ENCODE assay signal across 9 cellular contexts in the genomic region with DNA sequence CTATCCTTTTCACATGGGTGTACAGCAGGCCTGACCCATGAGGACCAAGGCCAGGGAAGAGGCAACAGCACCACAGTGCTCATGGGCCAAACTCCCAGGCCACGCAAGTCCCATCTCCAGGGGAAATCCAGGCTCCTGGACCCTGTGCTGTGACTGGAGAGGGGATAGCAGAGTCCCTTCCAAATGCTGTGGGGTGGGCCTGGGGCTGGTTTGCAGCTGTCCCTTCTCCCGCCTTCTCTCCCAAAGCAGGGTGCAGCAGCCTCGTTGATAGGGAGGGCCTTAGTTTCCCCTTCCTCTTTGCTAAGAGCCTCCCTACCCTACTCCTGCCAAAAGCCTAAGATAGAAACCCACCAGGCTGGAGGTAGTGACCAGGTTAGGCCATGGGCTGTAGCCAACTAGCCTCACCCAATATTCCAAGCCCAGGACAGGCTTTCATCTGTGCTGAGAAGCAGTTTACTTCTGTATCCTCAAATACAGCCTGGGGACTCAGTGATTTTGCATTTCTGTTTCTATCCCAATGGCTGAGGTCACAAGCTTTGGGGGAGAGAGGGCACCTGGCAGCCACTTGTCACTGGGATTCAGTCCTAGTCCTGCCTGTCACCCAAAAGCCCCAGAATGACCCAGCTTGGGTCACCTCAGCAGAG. TPM values are rescaled to one million over a fixed set of nuclear protein-coding genes. Genes with fewer than 3 reads are reported as not detected.
A peak's percentile ranks its signal among the peaks of the same experiment; 100 is the strongest.
DNase-seq lines count a peak whose midpoint lies in the region; FAIRE-seq and TF ChIP-seq lines count a peak whose summit lies in the region.
"Had no signal": no experiment of that assay in that cellular context is flagged by ENCODE, and none has a peak within 500 bp of the region (broad histone marks: within the 10 kb centered on the region; RNA-seq: fewer than 3 reads in every experiment).

No MANE protein-coding gene starts in this region.

- no peak for FAIRE-seq in astrocyte (lab: Jason Lieb, UNC)

- H3K4me3 ChIP-seq in astrocyte (ENCODE audit: insufficient read depth, low read depth, low read length) (peak overlapping the region; percentile 60), mesenchymal stem cell (ENCODE audit: insufficient read depth in 1 of 2, low read depth in 1 of 2, low read length in 2 of 2) (peak overlapping the region in 1 of 2 experiments; percentile 91)

- no peak for TF ChIP-seq CTCF in astrocyte (IDR thresholded peaks at IDR 0.05; ENCODE audit: insufficient read depth, low read depth, low read length)
- TF ChIP-seq CTCF in type B pancreatic cell (conservative IDR thresholded peaks at IDR 0.05) = no peak

- no peaks in the 10 kb centered on the region for H3K9me3 ChIP-seq in astrocyte (ENCODE audit: insufficient read depth, low read depth, low read length)
- H3K9me3 ChIP-seq in mesenchymal stem cell (ENCODE audit: control insufficient read depth, low read length) = no peaks in the 10 kb centered on the region

- no peak overlapping the region for H4K91ac ChIP-seq in mesenchymal stem cell (ENCODE audit: low read length)

- peaks cover 35% of the 10 kb centered on the region for H3K79me1 ChIP-seq in mesenchymal stem cell (replicated peaks; ENCODE audit: low read length, poor library complexity, severe bottlenecking)

- peaks cover 28% of the 10 kb centered on the region for H3K79me2 ChIP-seq in astrocyte (ENCODE audit: insufficient read depth, low read length)

- no peak overlapping the region for H2BK12ac ChIP-seq in mesenchymal stem cell (ENCODE audit: low read length in 2 of 2)

- no peak overlapping the region for H3K27ac ChIP-seq in astrocyte (ENCODE audit: low read depth, low read length)
- no peak overlapping the region for H3K27ac ChIP-seq in mesenchymal stem cell (ENCODE audit: low read length, poor library complexity, severe bottlenecking)

- peak overlapping the region; percentile 7 for H4K8ac ChIP-seq in mesenchymal stem cell (ENCODE audit: low read length)

- H3K27ac Mint-ChIP-seq in activated naive CD4-positive, alpha-beta T cell treated with anti-CD3 and anti-CD28 coated beads, Interleukin-2, amount 10 ng/mL, durations not matched to agents 7 days and 5 days = peak overlapping the region; percentile 89
- H3K27ac Mint-ChIP-seq in astrocyte (ENCODE audit: unreplicated experiment) = no peak overlapping the region
- no peak overlapping the region for H3K27ac Mint-ChIP-seq in type B pancreatic cell

- H3K9me3 Mint-ChIP-seq in activated naive CD4-positive, alpha-beta T cell treated with anti-CD3 and anti-CD28 coated beads, Interleukin-2, amount 10 ng/mL, durations not matched to agents 7 days and 5 days = no peaks in the 10 kb centered on the region
- H3K9me3 Mint-ChIP-seq in astrocyte (ENCODE audit: unreplicated experiment) (no peaks in the 10 kb centered on the region), type B pancreatic cell (no peaks in the 10 kb centered on the region)

- DNase-seq in activated naive CD4-positive, alpha-beta T cell treated with anti-CD3 and anti-CD28 coated beads, Interleukin-2, amount 10 ng/mL, durations not matched to agents 7 days and 5 days = no peak
- DNase-seq in activated naive CD4-positive, alpha-beta T cell treated with Interleukin-2 at 50 U/mL for 16 hours = no peak
- DNase-seq in astrocyte (ENCODE audit: low read depth) (no peak), mesenchymal stem cell (no peak), type B pancreatic cell (ENCODE audit: extremely low spot score, unreplicated experiment) (no peak), ACHN (no peak), 8988T (no peak), COLO668 (lab: John Stamatoyannopoulos, UW; ENCODE audit: unreplicated experiment) (no peak)
- DNase-seq: DMS79 treated with DMSO at 0.1 percent for 48 hours had no signal

- H3K4me2 ChIP-seq in astrocyte (ENCODE audit: low read length) (peak overlapping the region; percentile 93), mesenchymal stem cell (ENCODE audit: low read length, poor library complexity, severe bottlenecking) (peak overlapping the region; percentile 62)

- peak overlapping the region; percentile 79 for H3K4me3 Mint-ChIP-seq in activated naive CD4-positive, alpha-beta T cell treated with anti-CD3 and anti-CD28 coated beads, Interleukin-2, amount 10 ng/mL, durations not matched to agents 7 days and 5 days
- H3K4me3 Mint-ChIP-seq in astrocyte (ENCODE audit: unreplicated experiment) (peak overlapping the region; percentile 82), type B pancreatic cell (peak overlapping the region; percentile 59)

- no peaks in the 10 kb centered on the region for H3K27me3 ChIP-seq in astrocyte (ENCODE audit: insufficient read depth, low read length)
- no peaks in the 10 kb centered on the region for H3K27me3 ChIP-seq in mesenchymal stem cell (ENCODE audit: control insufficient read depth in 1 of 2, insufficient read depth in 1 of 2, low read length in 2 of 2)

- no peak overlapping the region for H3K4ac ChIP-seq in mesenchymal stem cell (ENCODE audit: low read depth in 1 of 2, low read length in 2 of 2)

- no peak overlapping the region for H2BK5ac ChIP-seq in mesenchymal stem cell (ENCODE audit: low read depth, low read length, poor library complexity, severe bottlenecking)

- peak overlapping the region; percentile 83 for H3K9ac ChIP-seq in astrocyte (ENCODE audit: low read length)
- H3K9ac ChIP-seq in mesenchymal stem cell (ENCODE audit: low read length) = peak overlapping the region; percentile 93

- peaks cover 25% of the 10 kb centered on the region for H3K36me3 Mint-ChIP-seq in activated naive CD4-positive, alpha-beta T cell treated with anti-CD3 and anti-CD28 coated beads, Interleukin-2, amount 10 ng/mL, durations not matched to agents 7 days and 5 days
- H3K36me3 Mint-ChIP-seq in astrocyte (ENCODE audit: low read depth, unreplicated experiment) = peaks cover 15% of the 10 kb centered on the region
- H3K36me3 Mint-ChIP-seq in type B pancreatic cell = peaks cover 6% of the 10 kb centered on the region

- peaks cover 28% of the 10 kb centered on the region for H3K27me3 Mint-ChIP-seq in activated naive CD4-positive, alpha-beta T cell treated with anti-CD3 and anti-CD28 coated beads, Interleukin-2, amount 10 ng/mL, durations not matched to agents 7 days and 5 days
- no peaks in the 10 kb centered on the region for H3K27me3 Mint-ChIP-seq in astrocyte (ENCODE audit: low read depth, unreplicated experiment)
- no peaks in the 10 kb centered on the region for H3K27me3 Mint-ChIP-seq in type B pancreatic cell

- peaks cover 24% of the 10 kb centered on the region for H4K20me1 ChIP-seq in astrocyte (ENCODE audit: insufficient read depth, low read length)

- H2AFZ ChIP-seq in astrocyte (ENCODE audit: low read depth, low read length) = no peak overlapping the region
- no peak overlapping the region for H2AFZ ChIP-seq in mesenchymal stem cell (ENCODE audit: low read depth, low read length)

- peak overlapping the region; percentile 27 for H2AK5ac ChIP-seq in mesenchymal stem cell (ENCODE audit: low read length, severe bottlenecking)

- in situ Hi-C loops in ACHN (cut with HindIII; ENCODE audit: low pct_ligation_motif_present, low pct_unique_long_range_greater_than_20kb, low sequenced_read_pairs) = no loop called here

- WGBS in mesenchymal stem cell = 97% methylated on average over 3 of the region's 3 CpGs

- no peak overlapping the region for H3K14ac ChIP-seq in mesenchymal stem cell (ENCODE audit: low read length in 2 of 2)

- no peak overlapping the region for H2BK15ac ChIP-seq in mesenchymal stem cell (ENCODE audit: low read depth, poor library complexity, severe bottlenecking)

- no peak overlapping the region for H3K18ac ChIP-seq in mesenchymal stem cell (ENCODE audit: low read depth in 1 of 2, low read length in 2 of 2)

- no peak overlapping the region for H2BK120ac ChIP-seq in mesenchymal stem cell (ENCODE audit: low read depth, low read length)

- peaks cover 27% of the 10 kb centered on the region for H3K4me1 ChIP-seq in astrocyte (ENCODE audit: insufficient read depth, low read length)
- peaks cover 39% of the 10 kb centered on the region for H3K4me1 ChIP-seq in mesenchymal stem cell (ENCODE audit: control insufficient read depth, insufficient read depth, low read depth, low read length)

- H3K36me3 ChIP-seq in astrocyte (ENCODE audit: insufficient read depth, low read length) = no peaks in the 10 kb centered on the region
- H3K36me3 ChIP-seq in mesenchymal stem cell (ENCODE audit: control insufficient read depth in 1 of 2, insufficient read depth in 2 of 2, low read depth in 1 of 2, low read length in 2 of 2) = peaks cover 23 to 43% of the 10 kb centered on the region in 2 experiments

- peaks cover 51% of the 10 kb centered on the region for H3K4me1 Mint-ChIP-seq in activated naive CD4-positive, alpha-beta T cell treated with anti-CD3 and anti-CD28 coated beads, Interleukin-2, amount 10 ng/mL, durations not matched to agents 7 days and 5 days
- H3K4me1 Mint-ChIP-seq in astrocyte (ENCODE audit: low read depth, unreplicated experiment) = peaks cover 19% of the 10 kb centered on the region
- H3K4me1 Mint-ChIP-seq in type B pancreatic cell (ENCODE audit: unreplicated experiment) = peaks cover 23% of the 10 kb centered on the region

- CTCF ChIA-PET in activated naive CD4-positive, alpha-beta T cell treated with anti-CD3 and anti-CD28 coated beads, Interleukin-2, amount 10 ng/mL, durations not matched to agents 7 days and 5 days (lab: Charles Lee) = no interaction called here

- H3K23ac ChIP-seq in mesenchymal stem cell (ENCODE audit: low read length in 2 of 2) = no peak overlapping the region

RNA-seq across cellular contexts. Expression of a gene that starts 1.4 kb away (rescaled TPM):
- total RNA-seq in astrocyte (112 and 126 TPM in 2 replicates), type B pancreatic cell (ENCODE audit: low replicate concordance) (71.9 and 75.9 TPM in 2 replicates)
- 117 TPM for polyA plus RNA-seq in mesenchymal stem cell (2013, experiment 1 of 2)
- 116 TPM for polyA plus RNA-seq in mesenchymal stem cell (2013, experiment 2 of 2)

RNA-seq across cellular contexts. Expression of a gene that starts 13.6 kb away (rescaled TPM):
- total RNA-seq in astrocyte (not detected in 2 replicates), type B pancreatic cell (ENCODE audit: low replicate concordance) (0.46 and 0.52 TPM in 2 replicates)
- not detected for polyA plus RNA-seq in mesenchymal stem cell (2013, experiment 1 of 2)
- not detected for polyA plus RNA-seq in mesenchymal stem cell (2013, experiment 2 of 2)

RNA-seq across cellular contexts. Expression of a gene that starts 24.6 kb away (rescaled TPM):
- total RNA-seq in astrocyte (56.7 and 70.4 TPM in 2 replicates), type B pancreatic cell (ENCODE audit: low replicate concordance) (73.0 and 110 TPM in 2 replicates)
- polyA plus RNA-seq in mesenchymal stem cell (2013, experiment 1 of 2) = 29.8 TPM
- 30.4 TPM for polyA plus RNA-seq in mesenchymal stem cell (2013, experiment 2 of 2)

RNA-seq across cellular contexts. Expression of a gene that starts 26.5 kb away (rescaled TPM):
- total RNA-seq in astrocyte = 91.0 and 94.4 TPM in 2 replicates
- polyA plus RNA-seq in mesenchymal stem cell (2013, experiment 1 of 2) = 110 TPM
- polyA plus RNA-seq in mesenchymal stem cell (2013, experiment 2 of 2) = 119 TPM
- total RNA-seq in type B pancreatic cell (ENCODE audit: low replicate concordance) = 75.6 and 81.8 TPM in 2 replicates

RNA-seq across cellular contexts. Expression of a gene that starts 36.9 kb away (rescaled TPM):
- total RNA-seq in astrocyte (55.1 and 68.8 TPM in 2 replicates), type B pancreatic cell (ENCODE audit: low replicate concordance) (45.9 and 54.9 TPM in 2 replicates)
- polyA plus RNA-seq in mesenchymal stem cell (2013, experiment 1 of 2) = 16.4 TPM
- 17.4 TPM for polyA plus RNA-seq in mesenchymal stem cell (2013, experiment 2 of 2)
